ENCODE assay signal across 28 cellular contexts in the genomic region with DNA sequence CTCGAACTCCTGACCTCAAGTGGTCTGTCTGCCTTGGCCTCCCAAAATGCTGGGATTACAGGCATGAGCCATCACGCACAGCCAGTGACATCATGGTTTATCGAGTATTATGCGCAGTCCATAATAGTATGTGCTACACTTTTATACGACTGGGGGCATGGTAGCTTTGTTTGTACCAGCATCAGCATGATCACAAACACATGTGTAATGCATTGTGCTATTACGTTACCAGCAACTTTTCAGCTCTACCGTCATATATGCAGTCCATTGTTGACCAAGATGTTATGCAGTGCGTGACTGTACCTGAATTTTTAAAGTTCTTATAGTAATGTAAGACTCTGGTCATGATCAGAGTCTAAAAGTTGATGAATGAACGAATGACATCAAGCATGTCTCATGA.
"Had no signal": no experiment of that assay in that cellular context is flagged by ENCODE, and none has a peak within 500 bp of the region (broad histone marks: within the 10 kb centered on the region; RNA-seq: fewer than 3 reads in every experiment).

No MANE protein-coding gene starts in this region.

- H3K27me3 ChIP-seq: neutrophil, pancreas, right lobe of liver, sigmoid colon, stomach, thyroid gland, tibial nerve, upper lobe of right lung, uterus had no signal

- DNase-seq: naive thymus-derived CD4-positive, alpha-beta T cell; natural killer cell; nephron progenitor cell; nucleus accumbens; pancreas; retina; right cardiac atrium; right lobe of liver; sigmoid colon; small intestine; stimulated activated CD4-positive, alpha-beta T cell treated with anti-CD3 and anti-CD28 coated beads, Interleukin-15, amount 100 ng/mL, for 24 hours; stimulated activated CD4-positive, alpha-beta T cell treated with anti-CD3 and anti-CD28 coated beads, Interleukin-2, amount 100 ng/mL, for 24 hours; stimulated activated CD4-positive, alpha-beta T cell treated with anti-CD3 and anti-CD28 coated beads, Interleukin-2, amount 100 ng/mL, for 48 hours; stimulated activated CD4-positive, alpha-beta T cell treated with anti-CD3 and anti-CD28 coated beads, Interleukin-4, amount 100 ng/mL, for 24 hours; stimulated activated naive B cell treated with anti-CD40 and anti-IgM and Interleukin-4, amounts not matched to agents 10 μg/mL and 1 μg/mL and 100 μg/mL, for 72 hours; stimulated activated naive CD4-positive, alpha-beta T cell treated with Interleukin-2 at 50 U/mL for 16 hours; stomach; thyroid gland; upper lobe of right lung; uterus had no signal

- H3K36me3 ChIP-seq: prostate gland, uterus had no signal

- H3K4me1 Mint-ChIP-seq: naive thymus-derived CD4-positive, alpha-beta T cell; natural killer cell; stimulated activated effector memory CD8-positive, alpha-beta T cell treated with anti-CD3 and anti-CD28 coated beads, Interleukin-12 subunit alpha, Interleukin-12 subunit beta, amount 100 ng/mL, for 72 hours; stimulated activated naive B cell treated with anti-CD40 and anti-IgM and Interleukin-4, amounts not matched to agents 10 μg/mL and 1 μg/mL and 100 μg/mL, for 72 hours had no signal

- FAIRE-seq: pancreas, small intestine had no signal

- H3K27me3 Mint-ChIP-seq: stimulated activated naive CD8-positive, alpha-beta T cell treated with anti-CD3 and anti-CD28 coated beads, Interleukin-15, Interleukin-2, amounts not matched to agents 100 ng/mL and 50 ng/mL, for 24 hours; type B pancreatic cell had no signal

- H3K4me1 ChIP-seq: pancreas, prostate gland, sigmoid colon, stomach, tibial nerve, upper lobe of right lung, uterus had no signal

- H3K36me3 Mint-ChIP-seq: naive thymus-derived CD4-positive, alpha-beta T cell; natural killer cell had no signal

- H3K4me3 ChIP-seq: pancreas, prostate gland, right lobe of liver, sigmoid colon, stomach, thoracic aorta, thyroid gland, tibial nerve, upper lobe of right lung, uterus had no signal

- H3K9me3 ChIP-seq: neutrophil, pancreas, prostate gland, right lobe of liver, sigmoid colon, stomach, thoracic aorta, thyroid gland, tibial nerve, upper lobe of right lung, uterus had no signal

- H3K4me3 Mint-ChIP-seq: naive thymus-derived CD4-positive, alpha-beta T cell; natural killer cell; nephron progenitor cell; neural crest cell; stimulated activated effector memory CD8-positive, alpha-beta T cell treated with anti-CD3 and anti-CD28 coated beads, Interleukin-12 subunit alpha, Interleukin-12 subunit beta, amount 100 ng/mL, for 72 hours; stimulated activated naive B cell treated with anti-CD40 and anti-IgM and Interleukin-4, amounts not matched to agents 10 μg/mL and 1 μg/mL and 100 μg/mL, for 72 hours; stimulated activated naive CD8-positive, alpha-beta T cell treated with anti-CD3 and anti-CD28 coated beads, Interleukin-15, Interleukin-2, amounts not matched to agents 100 ng/mL and 50 ng/mL, for 24 hours; type B pancreatic cell had no signal

- H3K27ac ChIP-seq: neutrophil, pancreas, prostate gland, right lobe of liver, sigmoid colon, stomach, thoracic aorta, thyroid gland, tibial nerve, upper lobe of right lung, uterus had no signal

- H3K27ac Mint-ChIP-seq: naive thymus-derived CD4-positive, alpha-beta T cell; natural killer cell; nephron progenitor cell; stimulated activated effector memory CD8-positive, alpha-beta T cell treated with anti-CD3 and anti-CD28 coated beads, Interleukin-12 subunit alpha, Interleukin-12 subunit beta, amount 100 ng/mL, for 72 hours; stimulated activated naive B cell treated with anti-CD40 and anti-IgM and Interleukin-4, amounts not matched to agents 10 μg/mL and 1 μg/mL and 100 μg/mL, for 72 hours; stimulated activated naive CD8-positive, alpha-beta T cell treated with anti-CD3 and anti-CD28 coated beads, Interleukin-15, Interleukin-2, amounts not matched to agents 100 ng/mL and 50 ng/mL, for 24 hours; type B pancreatic cell had no signal

- ATAC-seq: naive thymus-derived CD4-positive, alpha-beta T cell; natural killer cell; pancreas; right cardiac atrium; right lobe of liver; stimulated activated effector memory CD8-positive, alpha-beta T cell treated with anti-CD3 and anti-CD28 coated beads, Interleukin-12 subunit alpha, Interleukin-12 subunit beta, amount 100 ng/mL, for 72 hours; stimulated activated naive B cell treated with anti-CD40 and anti-IgM and Interleukin-4, amounts not matched to agents 10 μg/mL and 1 μg/mL and 100 μg/mL, for 72 hours; upper lobe of right lung had no signal

- H3K9me3 Mint-ChIP-seq: naive thymus-derived CD4-positive, alpha-beta T cell; natural killer cell; nephron progenitor cell; neural crest cell; stimulated activated effector memory CD8-positive, alpha-beta T cell treated with anti-CD3 and anti-CD28 coated beads, Interleukin-12 subunit alpha, Interleukin-12 subunit beta, amount 100 ng/mL, for 72 hours; stimulated activated naive B cell treated with anti-CD40 and anti-IgM and Interleukin-4, amounts not matched to agents 10 μg/mL and 1 μg/mL and 100 μg/mL, for 72 hours; stimulated activated naive CD8-positive, alpha-beta T cell treated with anti-CD3 and anti-CD28 coated beads, Interleukin-15, Interleukin-2, amounts not matched to agents 100 ng/mL and 50 ng/mL, for 24 hours; type B pancreatic cell had no signal
